In genomic region chr12:71277866-71278265, GRCh38 we compare ENCODE assay signal across 32 cellular contexts.
"Had no signal": no experiment of that assay in that cellular context is flagged by ENCODE, and none has a peak within 500 bp of the region (broad histone marks: within the 10 kb centered on the region; RNA-seq: fewer than 3 reads in every experiment).

No MANE protein-coding gene starts in this region.

- H3K4me2 ChIP-seq: neural progenitor cell, smooth muscle cell had no signal

- H3K9me3 ChIP-seq: ovary, psoas muscle, right lobe of liver, sigmoid colon, spleen, suprapubic skin, testis, tibial artery, transverse colon, upper lobe of left lung, vagina had no signal

- H3K36me3 Mint-ChIP-seq: naive thymus-derived CD4-positive, alpha-beta T cell; natural killer cell; neural progenitor cell; stimulated activated memory B cell treated with anti-CD40 and anti-IgM and Interleukin-4, amounts not matched to agents 10 μg/mL and 1 μg/mL and 100 μg/mL, for 72 hours had no signal

- H3K27ac ChIP-seq: neural progenitor cell, ovary, parathyroid adenoma, psoas muscle, right lobe of liver, sigmoid colon, spleen, suprapubic skin, testis, tibial artery, transverse colon, upper lobe of left lung, vagina had no signal

- H3K9me3 Mint-ChIP-seq: nephron, neural progenitor cell had no signal

- H3K4me3 ChIP-seq: neural progenitor cell, ovary, psoas muscle, right lobe of liver, sigmoid colon, smooth muscle cell, spleen, suprapubic skin, testis, tibial artery, transverse colon, upper lobe of left lung, vagina had no signal

- H3K4me3 Mint-ChIP-seq: naive thymus-derived CD4-positive, alpha-beta T cell; natural killer cell; nephron; neural progenitor cell; stimulated activated memory B cell treated with anti-CD40 and anti-IgM and Interleukin-4, amounts not matched to agents 10 μg/mL and 1 μg/mL and 100 μg/mL, for 72 hours; stimulated activated naive CD8-positive, alpha-beta T cell treated with anti-CD3 and anti-CD28 coated beads, Interleukin-15, amount 100 ng/mL, for 72 hours had no signal

- ATAC-seq: naive thymus-derived CD4-positive, alpha-beta T cell; natural killer cell; psoas muscle; right cardiac atrium; right lobe of liver; stimulated activated memory B cell treated with anti-CD40 and anti-IgM and Interleukin-4, amounts not matched to agents 10 μg/mL and 1 μg/mL and 100 μg/mL, for 72 hours; stimulated activated naive CD8-positive, alpha-beta T cell treated with anti-CD3 and anti-CD28 coated beads, Interleukin-15, amount 100 ng/mL, for 72 hours; stimulated activated naive CD8-positive, alpha-beta T cell treated with anti-CD3 and anti-CD28 coated beads, Interleukin-15, Interleukin-2, amounts not matched to agents 100 U/mL and 50 U/mL, for 24 hours had no signal

- H3K79me2 ChIP-seq: parathyroid adenoma had no signal

- H3K4me1 Mint-ChIP-seq: naive thymus-derived CD4-positive, alpha-beta T cell; natural killer cell; stimulated activated memory B cell treated with anti-CD40 and anti-IgM and Interleukin-4, amounts not matched to agents 10 μg/mL and 1 μg/mL and 100 μg/mL, for 72 hours; stimulated activated naive CD8-positive, alpha-beta T cell treated with anti-CD3 and anti-CD28 coated beads, Interleukin-15, amount 100 ng/mL, for 72 hours had no signal

- H3K36me3 ChIP-seq: neural progenitor cell, ovary, right lobe of liver, sigmoid colon, spleen, suprapubic skin, tibial artery, transverse colon, upper lobe of left lung, vagina had no signal

- FAIRE-seq: urothelium cell line had no signal

- H3K4me1 ChIP-seq: parathyroid adenoma, psoas muscle, right lobe of liver, sigmoid colon, spleen, suprapubic skin, testis, transverse colon, upper lobe of left lung, vagina had no signal

- H3K27me3 Mint-ChIP-seq: progenitor cell of endocrine pancreas; stimulated activated memory B cell treated with anti-CD40 and anti-IgM and Interleukin-4, amounts not matched to agents 10 μg/mL and 1 μg/mL and 100 μg/mL, for 72 hours; stimulated activated naive CD8-positive, alpha-beta T cell treated with anti-CD3 and anti-CD28 coated beads, Interleukin-15, amount 100 ng/mL, for 72 hours had no signal

- DNase-seq: naive thymus-derived CD4-positive, alpha-beta T cell; natural killer cell; occipital lobe; ovary; posterior cingulate gyrus; psoas muscle; right cardiac atrium; right lobe of liver; sigmoid colon; spleen; stimulated activated CD4-positive, alpha-beta T cell treated with anti-CD3 and anti-CD28 coated beads, Interleukin-12 subunit alpha, Interleukin-12 subunit beta, amount 100 ng/mL, for 4 hours; stimulated activated CD4-positive, alpha-beta T cell treated with anti-CD3 and anti-CD28 coated beads, Interleukin-1b, Interleukin-23, amount 100 ng/mL, for 48 hours; stimulated activated CD4-positive, alpha-beta T cell treated with anti-CD3 and anti-CD28 coated beads, Interleukin-4, amount 100 ng/mL, for 1 hour; stimulated activated CD4-positive, alpha-beta T cell treated with anti-CD3 and anti-CD28 coated beads, Interleukin-4, amount 100 ng/mL, for 4 hours; stimulated activated CD8-positive, alpha-beta memory T cell treated with anti-CD3 and anti-CD28 coated beads, Interleukin-4, amount 100 ng/mL, for 48 hours; stimulated activated naive CD4-positive, alpha-beta T cell; stimulated activated naive CD8-positive, alpha-beta T cell treated with anti-CD3 and anti-CD28 coated beads, Interleukin-15, amount 100 ng/mL, for 72 hours; stimulated activated naive CD8-positive, alpha-beta T cell treated with anti-CD3 and anti-CD28 coated beads, Interleukin-15, Interleukin-2, amounts not matched to agents 100 U/mL and 50 U/mL, for 24 hours; substantia nigra; testis; tibial artery; transverse colon; upper lobe of left lung had no signal

- H3K27me3 ChIP-seq: neural progenitor cell, ovary, right lobe of liver, sigmoid colon, spleen, suprapubic skin, testis, tibial artery, transverse colon, upper lobe of left lung, vagina had no signal

- H2AFZ ChIP-seq: neural progenitor cell, parathyroid adenoma had no signal

- H3K27ac Mint-ChIP-seq: natural killer cell; neural progenitor cell; progenitor cell of endocrine pancreas; stimulated activated memory B cell treated with anti-CD40 and anti-IgM and Interleukin-4, amounts not matched to agents 10 μg/mL and 1 μg/mL and 100 μg/mL, for 72 hours; stimulated activated naive CD8-positive, alpha-beta T cell treated with anti-CD3 and anti-CD28 coated beads, Interleukin-15, amount 100 ng/mL, for 72 hours had no signal
